ENCODE assay signal across 14 cellular contexts in genomic region chr12:76450690-76451089, GRCh38.
DNase-seq lines count a peak whose midpoint lies in the region; TF ChIP-seq lines count a peak whose summit lies in the region.
"Had no signal": no experiment of that assay in that cellular context is flagged by ENCODE, and none has a peak within 500 bp of the region (broad histone marks: within the 10 kb centered on the region; RNA-seq: fewer than 3 reads in every experiment).

No MANE protein-coding gene starts in this region.

- H3K27me3 ChIP-seq in Peyer's patch: no peaks in the 10 kb centered on the region
- H3K27me3 ChIP-seq: sigmoid colon had no signal

- DNase-seq in GM04503 (ENCODE audit: low read depth): peak; percentile 60
- DNase-seq in OCI-M1 (lab: John Stamatoyannopoulos, UW): peak; percentile 35
- DNase-seq in epithelial cell of esophagus (ENCODE audit: low read depth): peak; percentile 95
- DNase-seq in pulmonary artery endothelial cell (ENCODE audit: low read depth, low spot score): peak; percentile 59
- no peak for DNase-seq in nephron progenitor cell
- DNase-seq in NCI-H446 (lab: John Stamatoyannopoulos, UW): no peak
- DNase-seq in NOMO-1 treated with DMSO at 0.1 percent for 48 hours (lab: John Stamatoyannopoulos, UW; ENCODE audit: unreplicated experiment): no peak
- DNase-seq in Peyer's patch: no peak
- DNase-seq: activated T-cell treated with anti-CD3 and anti-CD28 coated beads, Interleukin-2, amount 50 U/mL, for 4 hours; midbrain; NCI-H2029 treated with DMSO at 0.1 percent for 48 hours; PC-9; sigmoid colon had no signal

- no peaks in the 10 kb centered on the region for H3K4me1 Mint-ChIP-seq in nephron progenitor cell

- peaks cover 5% of the 10 kb centered on the region for H3K9me3 Mint-ChIP-seq in nephron progenitor cell
- H3K9me3 Mint-ChIP-seq: activated T-cell treated with anti-CD3 and anti-CD28 coated beads, Interleukin-2, amount 50 U/mL, for 4 hours had no signal

- no peaks in the 10 kb centered on the region for H3K27me3 Mint-ChIP-seq in nephron progenitor cell (ENCODE audit: low read depth, poor library complexity)

- H3K4me1 ChIP-seq in Peyer's patch: no peaks in the 10 kb centered on the region

- no peak for TF ChIP-seq POLR2A in Peyer's patch (IDR thresholded peaks at IDR 0.05)

- H3K4me3 ChIP-seq in epithelial cell of esophagus (ENCODE audit: low read length) (no peak overlapping the region), Peyer's patch (no peak overlapping the region)
- H3K4me3 ChIP-seq: PC-9, sigmoid colon had no signal

- H3K36me3 ChIP-seq in Peyer's patch: no peaks in the 10 kb centered on the region
- H3K36me3 ChIP-seq: sigmoid colon had no signal

- TF ChIP-seq CTCF in epithelial cell of esophagus (IDR thresholded peaks at IDR 0.05; ENCODE audit: insufficient read depth, low read depth, low read length, missing control alignments): no peak
- no peak for TF ChIP-seq CTCF in nephron progenitor cell (IDR thresholded peaks at IDR 0.05)
- TF ChIP-seq CTCF in Peyer's patch (IDR thresholded peaks at IDR 0.05): no peak

- H3K36me3 Mint-ChIP-seq in nephron progenitor cell (ENCODE audit: low read depth): peaks cover 68% of the 10 kb centered on the region

- H3K4me3 Mint-ChIP-seq in nephron progenitor cell: no peak overlapping the region
- H3K4me3 Mint-ChIP-seq: activated T-cell treated with anti-CD3 and anti-CD28 coated beads, Interleukin-2, amount 50 U/mL, for 4 hours had no signal

- no peak overlapping the region for H3K27ac Mint-ChIP-seq in nephron progenitor cell

- no peak overlapping the region for H3K27ac ChIP-seq in Peyer's patch
- H3K27ac ChIP-seq: PC-9, sigmoid colon, VCaP had no signal

- no peaks in the 10 kb centered on the region for H3K9me3 ChIP-seq in Peyer's patch
- H3K9me3 ChIP-seq: sigmoid colon had no signal

Comparison
In these comparisons a context has a peak if more than half of its experiments do, and no peak if none do; other contexts are left out.
1. DNase-seq: peak in GM04503 (single experiment), OCI-M1 (single experiment), epithelial cell of esophagus (single experiment) and pulmonary artery endothelial cell (single experiment); none in nephron progenitor cell (single experiment), NCI-H446 (0 of 2), NOMO-1 treated with DMSO at 0.1 percent for 48 hours (single experiment) and Peyer's patch (0 of 3).